In the genomic region with DNA sequence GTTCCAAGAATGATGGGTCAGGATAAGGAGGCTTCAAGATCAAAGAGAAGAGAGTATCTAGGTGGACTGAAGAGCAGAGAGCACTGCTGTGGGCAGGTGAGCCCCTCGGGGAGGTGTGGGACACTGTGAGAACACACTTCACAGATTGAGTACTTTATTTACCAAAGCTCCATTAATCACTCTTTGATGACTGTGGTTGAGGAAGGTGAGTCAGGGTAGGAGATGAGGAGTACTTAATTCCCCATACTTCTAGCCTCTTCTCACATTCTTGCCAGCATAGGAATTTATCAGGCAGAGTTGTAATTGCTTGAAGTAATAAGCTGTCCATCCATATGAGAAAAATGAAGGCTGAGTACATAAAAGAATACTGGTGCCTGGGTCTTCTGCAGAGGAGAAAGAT, we compare ENCODE assay signal across 25 cellular contexts.
DNase-seq lines count a peak whose midpoint lies in the region; ATAC-seq, FAIRE-seq and TF ChIP-seq lines count a peak whose summit lies in the region.
"Had no signal": no experiment of that assay in that cellular context is flagged by ENCODE, and none has a peak within 500 bp of the region (broad histone marks: within the 10 kb centered on the region; RNA-seq: fewer than 3 reads in every experiment).

No MANE protein-coding gene starts in this region.

- peak; percentile 58 for ATAC-seq in foreskin keratinocyte
- ATAC-seq: A549, GM12878 had no signal

- FAIRE-seq in GM12892 (lab: Jason Lieb, UNC), result no peak
- FAIRE-seq: A549, G401.6, GM12878 had no signal

- H3K27ac ChIP-seq in foreskin keratinocyte, result no peak overlapping the region
- H3K27ac ChIP-seq: A549, HL-60, RWPE1 had no signal

- no peak for TF ChIP-seq POLR2A in GM12892 (IDR thresholded peaks at IDR 0.05; ENCODE audit: low read depth, low read length)

- no peak for TF ChIP-seq CTCF in foreskin keratinocyte (conservative IDR thresholded peaks at IDR 0.05)

- H3K27me3 ChIP-seq in foreskin keratinocyte, result no peaks in the 10 kb centered on the region

- DNase-seq in Daoy (ENCODE audit: low read depth), result peak; percentile 1
- peak; percentile 19 for DNase-seq in HT1080 (ENCODE audit: low read depth)
- DNase-seq in amniotic epithelial cell (ENCODE audit: low read depth), result peak; percentile 19
- DNase-seq in foreskin keratinocyte, result peak; percentile 8 to 39
- DNase-seq in NCI-H2081 (lab: John Stamatoyannopoulos, UW), result no peak
- no peak for DNase-seq in GM12892 (ENCODE audit: insufficient read length)
- no peak for DNase-seq in dedifferentiated amniotic fluid mesenchymal stem cell (ENCODE audit: extremely low spot score)
- DNase-seq: C1 segment of cervical spinal cord; CD4-positive, alpha-beta memory T cell; COR-L47; DMS79 treated with DMSO at 0.1 percent for 48 hours; H7; NCI-H1092; NCI-H1417 treated with DMSO at 0.1 percent for 48 hours; NCI-H1694 treated with DMSO at 0.1 percent for 48 hours; NCI-H2081 treated with DMSO at 0.1 percent for 48 hours; NCI-H526; NCI-H82; NK-92 treated with Interleukin-12 subunit alpha and Interleukin-12 subunit beta, amount 100 ng/mL, for 24 hours; SHP77 treated with DMSO at 0.1 percent for 48 hours had no signal

- H3K4me1 ChIP-seq in foreskin keratinocyte, result no peaks in the 10 kb centered on the region
- H3K4me1 ChIP-seq: A549 had no signal

Comparison
In these comparisons a context has a peak if more than half of its experiments do, and no peak if none do; other contexts are left out.
1. DNase-seq: peak in Daoy (single experiment), HT1080 (single experiment), amniotic epithelial cell (single experiment) and foreskin keratinocyte (2 of 2); none in NCI-H2081 (0 of 2), GM12892 (single experiment) and dedifferentiated amniotic fluid mesenchymal stem cell (single experiment).